8 cellular contexts compared by ENCODE assay signal in the genomic region with DNA sequence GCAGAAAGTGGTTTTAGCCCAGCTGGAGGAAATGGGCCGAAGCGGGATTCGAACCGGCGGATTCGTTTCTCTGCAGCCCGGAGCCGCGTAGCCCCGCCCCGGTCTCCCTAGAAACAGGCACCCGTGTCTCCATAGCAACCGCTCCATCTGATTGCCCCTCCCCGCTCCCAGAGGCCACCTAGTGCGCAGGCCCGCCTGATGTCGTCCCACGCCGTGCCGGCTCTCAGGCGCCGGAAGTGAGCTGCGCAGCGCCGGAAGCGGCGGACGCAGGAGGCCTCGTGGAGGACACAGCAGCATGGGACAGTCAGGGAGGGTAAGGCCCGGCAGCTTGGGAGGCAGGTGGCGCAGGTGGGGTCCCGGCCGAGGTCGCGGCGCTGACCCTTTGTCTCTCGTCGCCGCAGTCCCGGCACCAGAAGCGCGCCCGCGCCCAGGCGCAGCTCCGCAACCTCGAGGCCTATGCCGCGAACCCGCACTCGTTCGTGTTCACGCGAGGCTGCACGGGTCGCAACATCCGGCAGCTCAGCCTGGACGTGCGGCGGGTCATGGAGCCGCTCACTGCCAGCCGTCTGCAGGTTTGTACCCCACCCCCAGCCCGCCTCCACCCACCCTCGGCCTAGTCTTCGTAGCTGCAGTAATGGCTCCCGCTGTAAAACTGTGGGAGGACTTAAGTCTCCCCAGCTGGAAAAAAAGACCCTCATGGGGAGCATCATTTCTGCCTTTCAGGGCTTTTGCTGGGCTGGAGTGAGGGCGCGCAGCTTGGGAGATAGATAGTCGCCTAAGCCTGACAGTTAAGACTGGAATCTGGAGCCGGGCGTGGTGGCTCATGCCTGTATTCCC. TPM values are rescaled to one million over a fixed set of nuclear protein-coding genes. Genes with fewer than 3 reads are reported as not detected.
DNase-seq lines count a peak whose midpoint lies in the region; ATAC-seq and TF ChIP-seq lines count a peak whose summit lies in the region.

A gene with protein sequence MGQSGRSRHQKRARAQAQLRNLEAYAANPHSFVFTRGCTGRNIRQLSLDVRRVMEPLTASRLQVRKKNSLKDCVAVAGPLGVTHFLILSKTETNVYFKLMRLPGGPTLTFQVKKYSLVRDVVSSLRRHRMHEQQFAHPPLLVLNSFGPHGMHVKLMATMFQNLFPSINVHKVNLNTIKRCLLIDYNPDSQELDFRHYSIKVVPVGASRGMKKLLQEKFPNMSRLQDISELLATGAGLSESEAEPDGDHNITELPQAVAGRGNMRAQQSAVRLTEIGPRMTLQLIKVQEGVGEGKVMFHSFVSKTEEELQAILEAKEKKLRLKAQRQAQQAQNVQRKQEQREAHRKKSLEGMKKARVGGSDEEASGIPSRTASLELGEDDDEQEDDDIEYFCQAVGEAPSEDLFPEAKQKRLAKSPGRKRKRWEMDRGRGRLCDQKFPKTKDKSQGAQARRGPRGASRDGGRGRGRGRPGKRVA (plus strand): TSS at position 263 of the 837 bp plus-strand sequence. CDS start 33 bp downstream, at position 296.

- H3K27ac ChIP-seq in mucosa of rectum (ENCODE audit: low read depth in 2 of 2, low read length in 2 of 2), result peak within 1 kb of the TSS; percentile 59 to 80

- no peaks in the 10 kb centered on the region for H3K27me3 ChIP-seq in mucosa of rectum (ENCODE audit: control insufficient read depth in 2 of 2, insufficient read depth in 2 of 2, low read length in 2 of 2)

- no peak for TF ChIP-seq CTCF in epithelial cell of proximal tubule (conservative IDR thresholded peaks at IDR 0.05; ENCODE audit: low read depth, low read length)

- H3K4me1 ChIP-seq in mucosa of rectum (ENCODE audit: control insufficient read depth in 2 of 2, insufficient read depth in 2 of 2, low read length in 2 of 2), result peaks cover 7 to 22% of the 10 kb centered on the region in 2 donors

- no peaks in the 10 kb centered on the region for H3K9me3 ChIP-seq in mucosa of rectum (ENCODE audit: control insufficient read depth in 2 of 2, low read length in 2 of 2)

- H3K36me3 ChIP-seq in mucosa of rectum (ENCODE audit: control insufficient read depth in 2 of 2, insufficient read depth in 2 of 2, low read length in 2 of 2), result peaks cover 30 to 35% of the 10 kb centered on the region in 2 donors

- H3K4me3 ChIP-seq in epithelial cell of proximal tubule (ENCODE audit: low read depth, low read length) (peak within 1 kb of the TSS; percentile 90), mucosa of rectum (ENCODE audit: low read length in 2 of 2) (peak within 1 kb of the TSS; percentile 82 to 83)

- peak; percentile 45 for ATAC-seq in GM21723 (IDR thresholded peaks at IDR 0.05; ENCODE audit: unreplicated experiment)

- peak; percentile 89 for DNase-seq in DMS114 treated with DMSO at 0.1 percent for 48 hours (lab: John Stamatoyannopoulos, UW; ENCODE audit: unreplicated experiment)
- peak; percentile 97 for DNase-seq in KG1 (lab: John Stamatoyannopoulos, UW)
- DNase-seq in activated T-cell treated with anti-CD3 and anti-CD28 coated beads, Interleukin-2, amount 50 U/mL, for 1 hour, result peak; percentile 92
- peak; percentile 62 for DNase-seq in epithelial cell of proximal tubule (ENCODE audit: low read depth)
- DNase-seq in stimulated activated CD8-positive, alpha-beta memory T cell treated with anti-CD3 and anti-CD28 coated beads, Interleukin-4, amount 100 ng/mL, for 4 hours (ENCODE audit: low read depth in 2 of 2, low spot score in 1 of 2), result peak; percentile 92 to 94

- H3K9ac ChIP-seq in mucosa of rectum (ENCODE audit: low read depth in 1 of 2, low read length in 2 of 2), result peak within 1 kb of the TSS; percentile 70 to 77

TF ChIP-seq in PFSK-1, 5 proteins besides CTCF, POLR2A, EP300 and RAD21:
- TF ChIP-seq POLR2AphosphoS5 (IDR thresholded peaks at IDR 0.05; ENCODE audit: low read depth, low read length) (peak; percentile 95), FOXP2 (optimal IDR thresholded peaks at IDR 0.05; ENCODE audit: borderline replicate concordance, extremely low read depth, extremely low read length, insufficient read depth) (peak; percentile 96), TAF1 (IDR thresholded peaks at IDR 0.05; ENCODE audit: borderline replicate concordance, insufficient read depth, low read length) (peak; percentile 92), SIN3A (IDR thresholded peaks at IDR 0.05; ENCODE audit: borderline replicate concordance, insufficient read depth, low read length) (peak; percentile 37; the same call in 1 of the 2 replicates)
- TF ChIP-seq, protein P1, sequence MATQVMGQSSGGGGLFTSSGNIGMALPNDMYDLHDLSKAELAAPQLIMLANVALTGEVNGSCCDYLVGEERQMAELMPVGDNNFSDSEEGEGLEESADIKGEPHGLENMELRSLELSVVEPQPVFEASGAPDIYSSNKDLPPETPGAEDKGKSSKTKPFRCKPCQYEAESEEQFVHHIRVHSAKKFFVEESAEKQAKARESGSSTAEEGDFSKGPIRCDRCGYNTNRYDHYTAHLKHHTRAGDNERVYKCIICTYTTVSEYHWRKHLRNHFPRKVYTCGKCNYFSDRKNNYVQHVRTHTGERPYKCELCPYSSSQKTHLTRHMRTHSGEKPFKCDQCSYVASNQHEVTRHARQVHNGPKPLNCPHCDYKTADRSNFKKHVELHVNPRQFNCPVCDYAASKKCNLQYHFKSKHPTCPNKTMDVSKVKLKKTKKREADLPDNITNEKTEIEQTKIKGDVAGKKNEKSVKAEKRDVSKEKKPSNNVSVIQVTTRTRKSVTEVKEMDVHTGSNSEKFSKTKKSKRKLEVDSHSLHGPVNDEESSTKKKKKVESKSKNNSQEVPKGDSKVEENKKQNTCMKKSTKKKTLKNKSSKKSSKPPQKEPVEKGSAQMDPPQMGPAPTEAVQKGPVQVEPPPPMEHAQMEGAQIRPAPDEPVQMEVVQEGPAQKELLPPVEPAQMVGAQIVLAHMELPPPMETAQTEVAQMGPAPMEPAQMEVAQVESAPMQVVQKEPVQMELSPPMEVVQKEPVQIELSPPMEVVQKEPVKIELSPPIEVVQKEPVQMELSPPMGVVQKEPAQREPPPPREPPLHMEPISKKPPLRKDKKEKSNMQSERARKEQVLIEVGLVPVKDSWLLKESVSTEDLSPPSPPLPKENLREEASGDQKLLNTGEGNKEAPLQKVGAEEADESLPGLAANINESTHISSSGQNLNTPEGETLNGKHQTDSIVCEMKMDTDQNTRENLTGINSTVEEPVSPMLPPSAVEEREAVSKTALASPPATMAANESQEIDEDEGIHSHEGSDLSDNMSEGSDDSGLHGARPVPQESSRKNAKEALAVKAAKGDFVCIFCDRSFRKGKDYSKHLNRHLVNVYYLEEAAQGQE (IDR thresholded peaks at IDR 0.05; ENCODE audit: insufficient read depth in 1 of 2, low read depth in 2 of 2, low read length in 2 of 2), result no peak; a peak in 1 of 4 replicates

RNA-seq across cellular contexts. Expression of the gene that starts here (rescaled TPM):
- polyA plus RNA-seq in PFSK-1 (2012; ENCODE audit: insufficient read length, low read depth), result 185 TPM
- total RNA-seq in epithelial cell of proximal tubule, result 38.1 and 59.6 TPM in 2 replicates

Comparison
In these comparisons a context has a peak if more than half of its experiments do, and no peak if none do; other contexts are left out.
1. Peak in every context shown above with its lines: DNase-seq, ATAC-seq, H3K4me3 ChIP-seq and H3K27ac ChIP-seq.